In the genomic region with DNA sequence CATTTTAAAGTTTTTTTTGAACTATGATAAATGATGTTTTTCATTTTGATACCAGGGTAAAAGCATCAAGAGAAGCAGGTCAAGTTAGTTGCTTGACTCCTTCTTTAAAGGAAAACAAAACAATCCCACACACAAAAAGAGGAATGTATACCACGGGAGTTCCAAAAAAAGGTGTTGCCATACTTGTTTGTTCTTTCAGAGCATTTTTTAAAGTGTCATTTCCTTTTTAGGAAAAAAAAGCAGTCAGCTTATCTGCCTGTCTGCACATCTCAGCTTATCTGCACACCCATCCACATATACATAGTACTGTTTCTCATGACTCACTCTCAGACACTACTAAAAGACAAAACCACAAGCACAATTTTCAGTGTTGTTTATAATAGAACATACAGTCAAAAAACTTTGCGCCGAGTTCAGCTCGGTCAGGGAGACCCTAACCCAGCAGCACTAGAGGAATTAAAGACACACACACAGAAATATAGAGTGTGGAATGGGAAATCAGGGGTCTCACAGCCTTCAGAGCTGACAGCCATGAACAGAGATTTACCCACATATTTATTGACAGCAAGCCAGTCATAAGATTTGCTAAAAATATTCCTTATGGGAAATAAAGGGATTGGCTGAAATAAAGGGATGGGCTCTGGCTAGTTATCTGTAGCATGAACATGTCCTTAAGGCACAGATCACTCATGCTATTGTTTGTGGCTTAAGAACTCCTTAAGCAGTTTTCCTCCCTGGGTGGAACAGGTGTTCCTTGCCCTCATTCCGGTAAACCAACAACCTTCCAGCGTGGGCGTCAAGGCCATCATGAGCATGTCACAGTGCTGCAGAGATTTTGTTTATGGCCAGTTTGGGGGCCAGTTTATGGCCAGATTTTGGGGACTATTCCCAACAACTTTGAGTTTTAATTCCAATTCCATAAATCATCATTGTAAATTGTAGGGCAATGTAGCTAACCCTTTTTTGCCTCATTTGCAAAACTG, we compare ENCODE assay signal across 8 cellular contexts. TPM values are rescaled to one million over a fixed set of nuclear protein-coding genes. Genes with fewer than 3 reads are reported as not detected.
DNase-seq lines count a peak whose midpoint lies in the region; ATAC-seq and TF ChIP-seq lines count a peak whose summit lies in the region.

No MANE protein-coding gene starts in this region.

- WGBS in mesodermal cell (ENCODE audit: insufficient coverage in 2 of 2), 2 experiments, result 90 to 100% methylated on average over 3 of the region's 7 CpGs

- H3K4me1 Mint-ChIP-seq in T-cell, result peaks cover 7 to 24% (median 24%) of the 10 kb centered on the region in 3 donors
- no peaks in the 10 kb centered on the region for H3K4me1 Mint-ChIP-seq in HFFc6 (ENCODE audit: low read depth)
- H3K4me1 Mint-ChIP-seq in neural progenitor cell, result no peaks in the 10 kb centered on the region

- H3K4me1 ChIP-seq in mesodermal cell (ENCODE audit: control insufficient read depth, insufficient read depth, low read length, poor library complexity, severe bottlenecking) (peaks cover 12% of the 10 kb centered on the region), neural progenitor cell (no peaks in the 10 kb centered on the region)

- H3K27ac Mint-ChIP-seq in T-cell, result peak overlapping the region; percentile 66 to 83
- no peak overlapping the region for H3K27ac Mint-ChIP-seq in HFFc6
- H3K27ac Mint-ChIP-seq in neural progenitor cell, result no peak overlapping the region

- H3K79me2 ChIP-seq in neural progenitor cell (ENCODE audit: low read depth), result no peaks in the 10 kb centered on the region

- H3F3A ChIP-seq in neural progenitor cell (ENCODE audit: low read depth), result no peaks in the 10 kb centered on the region

- no peak overlapping the region for H3K9ac ChIP-seq in neural progenitor cell

- POLR2A ChIA-PET in T-cell (lab: Charles Lee), result no interaction called here

- H2AFZ ChIP-seq in neural progenitor cell (replicated peaks), result no peak overlapping the region

- ATAC-seq in GM18870 (IDR thresholded peaks at IDR 0.05; ENCODE audit: unreplicated experiment) (peak; percentile 93), HG02970 (IDR thresholded peaks at IDR 0.05; ENCODE audit: low FRiP score, unreplicated experiment) (peak; percentile 83), T-cell (replicated peaks in 1 of 4) (peak; percentile 69 to 95 (median 89))

- H3K36me3 Mint-ChIP-seq in T-cell (no peaks in the 10 kb centered on the region), HFFc6 (ENCODE audit: low read depth) (no peaks in the 10 kb centered on the region), neural progenitor cell (no peaks in the 10 kb centered on the region)

- DNase-seq in T-cell (peak in 4 of 34 experiments; percentile 2 to 3 (median 2)), HFFc6 (no peak), neural progenitor cell (ENCODE audit: low spot score) (no peak), SW 1271 (lab: John Stamatoyannopoulos, UW) (no peak), NCI-H1048 (lab: John Stamatoyannopoulos, UW) (no peak)

- no peak overlapping the region for H3K4me2 ChIP-seq in neural progenitor cell

- H3K4me3 Mint-ChIP-seq in T-cell, result peak overlapping the region in 2 of 3 donors; percentile 13 to 38
- no peak overlapping the region for H3K4me3 Mint-ChIP-seq in HFFc6
- no peak overlapping the region for H3K4me3 Mint-ChIP-seq in neural progenitor cell

- H3K9me3 ChIP-seq in mesodermal cell (ENCODE audit: control insufficient read depth, low read length) (no peaks in the 10 kb centered on the region), neural progenitor cell (ENCODE audit: low read depth) (no peaks in the 10 kb centered on the region)

- no peaks in the 10 kb centered on the region for H4K20me1 ChIP-seq in neural progenitor cell (ENCODE audit: low read depth)

- CTCF ChIA-PET in T-cell (lab: Charles Lee), result interaction anchor here (0.7 to 0.9 kb wide), 2 partner anchors 13 to 26 kb away, joined by 3 read pairs; no protein-coding TSS in a partner anchor

- H3K4me3 ChIP-seq in mesodermal cell (ENCODE audit: extremely low read depth, insufficient read depth, low read length, poor library complexity, severe bottlenecking) (no peak overlapping the region), neural progenitor cell (no peak overlapping the region)

- H3K27ac ChIP-seq in mesodermal cell (ENCODE audit: low read depth, low read length, severe bottlenecking) (peak overlapping the region; percentile 68), neural progenitor cell (no peak overlapping the region)

- H3K27me3 Mint-ChIP-seq in T-cell (peaks cover 0 to 8% of the 10 kb centered on the region in 2 donors), HFFc6 (ENCODE audit: insufficient read depth) (no peaks in the 10 kb centered on the region), neural progenitor cell (ENCODE audit: insufficient read depth, low read depth) (no peaks in the 10 kb centered on the region)

- no peaks in the 10 kb centered on the region for H3K27me3 ChIP-seq in neural progenitor cell

- H3K36me3 ChIP-seq in mesodermal cell (ENCODE audit: control insufficient read depth, insufficient read depth, low read length), result no peaks in the 10 kb centered on the region
- no peaks in the 10 kb centered on the region for H3K36me3 ChIP-seq in neural progenitor cell

- H3K9me3 Mint-ChIP-seq in T-cell, result no peaks in the 10 kb centered on the region
- H3K9me3 Mint-ChIP-seq in HFFc6, result peaks cover 41% of the 10 kb centered on the region
- no peaks in the 10 kb centered on the region for H3K9me3 Mint-ChIP-seq in neural progenitor cell

- TF ChIP-seq CTCF in HFFc6 (IDR thresholded peaks at IDR 0.05), result no peak
- no peak for TF ChIP-seq CTCF in neural progenitor cell (IDR thresholded peaks at IDR 0.05)

RNA-seq across cellular contexts. Expression of gene MNDA, which starts 11.4 kb away (rescaled TPM):
- total RNA-seq in T-cell (1 to 10 TPM in 1 of 5 donors, under 1 TPM in 4; 0.20 to 1.2 (median 0.61) TPM), neural progenitor cell (ENCODE audit: low replicate concordance) (not detected in 2 replicates)
- not detected for polyA plus RNA-seq in mesodermal cell (2013, experiment 1 of 2)
- not detected for polyA plus RNA-seq in mesodermal cell (2013, experiment 2 of 2)
- total RNA-seq in HFFc6 (2021; fragmentation: NEBNext Ultra II Directional; extraction: Animal tissue kit (Norgen Biotek cat#: 25700)), result not detected

RNA-seq across cellular contexts. Expression of gene OR6N2, which starts 38.7 kb away (rescaled TPM):
- not detected for total RNA-seq in T-cell
- not detected for polyA plus RNA-seq in mesodermal cell (2013, experiment 1 of 2)
- polyA plus RNA-seq in mesodermal cell (2013, experiment 2 of 2), result not detected
- total RNA-seq in HFFc6 (2021; fragmentation: NEBNext Ultra II Directional; extraction: Animal tissue kit (Norgen Biotek cat#: 25700)), result not detected
- total RNA-seq in neural progenitor cell (ENCODE audit: low replicate concordance), result not detected in 2 replicates

RNA-seq across cellular contexts. Expression of gene OR6N1, which starts 47.8 kb away (rescaled TPM):
- total RNA-seq in T-cell (not detected), neural progenitor cell (ENCODE audit: low replicate concordance) (not detected in 2 replicates)
- polyA plus RNA-seq in mesodermal cell (2013, experiment 1 of 2), result not detected
- not detected for polyA plus RNA-seq in mesodermal cell (2013, experiment 2 of 2)
- not detected for total RNA-seq in HFFc6 (2021; fragmentation: NEBNext Ultra II Directional; extraction: Animal tissue kit (Norgen Biotek cat#: 25700))

Comparison
In these comparisons a context has a peak if more than half of its experiments do, and no peak if none do; other contexts are left out.
1. H3K27ac Mint-ChIP-seq: peak in T-cell (2 of 2); none in HFFc6 (single experiment) and neural progenitor cell (single experiment).
2. H3K4me3 Mint-ChIP-seq: peak in T-cell (2 of 3); none in HFFc6 (single experiment) and neural progenitor cell (single experiment).
3. Peak in every context shown above with its lines, with median percentiles within 50 percentile points of each other: ATAC-seq.